In genomic region chr4:8683462-8683861, GRCh38 we compare ENCODE assay signal across 21 cellular contexts.
"Had no signal": no experiment of that assay in that cellular context is flagged by ENCODE, and none has a peak within 500 bp of the region (broad histone marks: within the 10 kb centered on the region; RNA-seq: fewer than 3 reads in every experiment).

No MANE protein-coding gene starts in this region.

- H3K36me3 ChIP-seq: SJSA1 had no signal

- H3K27ac ChIP-seq: KMS-11, SJSA1, SK-N-MC had no signal

- DNase-seq: Kasumi-1, MM.1S, NCI-H1092 treated with DMSO at 0.1 percent for 48 hours, NCI-H1436, NCI-H187, NCI-H2029, NCI-H2081 treated with DMSO at 0.1 percent for 48 hours, NCI-H2171, NCI-H226, NCI-H446, NCI-H510A, NCI-H524 treated with DMSO at 0.1 percent for 48 hours, NCI-H69, NCI-H774, PC-3, Right ventricle myocardium superior, SIG-M5 had no signal

- H3K27me3 ChIP-seq: SJSA1 had no signal

- H3K4me3 ChIP-seq: SJSA1, SK-N-MC had no signal

- H3K9me3 ChIP-seq: SJSA1 had no signal

- H3K4me1 ChIP-seq: SJSA1 had no signal

- ATAC-seq: Panc1, PC-3 had no signal
